ENCODE assay signal across 21 cellular contexts in genomic region chr20:3166338-3166912, GRCh38. TPM values are rescaled to one million over a fixed set of nuclear protein-coding genes. Genes with fewer than 3 reads are reported as not detected.
A peak's percentile ranks its signal among the peaks of the same experiment; 100 is the strongest.
DNase-seq lines count a peak whose midpoint lies in the region; ATAC-seq and TF ChIP-seq lines count a peak whose summit lies in the region.
"Had no signal": no experiment of that assay in that cellular context is flagged by ENCODE, and none has a peak within 500 bp of the region (broad histone marks: within the 10 kb centered on the region; RNA-seq: fewer than 3 reads in every experiment).

No MANE protein-coding gene starts in this region.

- no peak overlapping the region for H4K8ac ChIP-seq in mesendoderm (ENCODE audit: low read depth, low read length)

- H4K5ac ChIP-seq in mesendoderm (ENCODE audit: low read length), result no peak overlapping the region

- no peaks in the 10 kb centered on the region for H3K9me3 ChIP-seq in sigmoid colon
- H3K9me3 ChIP-seq: Caco-2 had no signal

- no peak overlapping the region for H2BK120ac ChIP-seq in mesendoderm (ENCODE audit: low read depth, low read length)

- no peak for TF ChIP-seq EP300 in sigmoid colon (IDR thresholded peaks at IDR 0.05)

- ATAC-seq in left lobe of liver, result no peak
- ATAC-seq: CD8-positive, alpha-beta T cell; GM23338; HCT116 had no signal

- peaks cover 18% of the 10 kb centered on the region; the same call in 1 of the 2 replicates for H3K27me3 ChIP-seq in H7 (ENCODE audit: control insufficient read depth, insufficient read depth, low read length)
- H3K27me3 ChIP-seq in sigmoid colon, result peaks cover 0 to 17% (median 0%) of the 10 kb centered on the region in 3 donors
- H3K27me3 ChIP-seq in mesendoderm (ENCODE audit: insufficient read depth, low read length, poor library complexity), result no peaks in the 10 kb centered on the region

- H2BK15ac ChIP-seq in mesendoderm (replicated peaks; ENCODE audit: low read depth), result no peak overlapping the region

- H3K9ac ChIP-seq in mesendoderm (ENCODE audit: low read length), result no peak overlapping the region

- H3K4me2 ChIP-seq in mesendoderm (ENCODE audit: low read length), result no peak overlapping the region

- no peak overlapping the region for H3K4ac ChIP-seq in mesendoderm (ENCODE audit: low read depth, low read length)

- in situ Hi-C loops in GM13976 (cut with MboI; ENCODE audit: low sequenced_read_pairs, unreplicated experiment), result no loop called here

- TF ChIP-seq POLR2A in sigmoid colon (IDR thresholded peaks at IDR 0.05), result no peak

- H3K36me3 ChIP-seq in H7 (replicated peaks; ENCODE audit: control insufficient read depth, insufficient read depth, low read length), result no peaks in the 10 kb centered on the region; the same call in 1 of the 2 replicates
- no peaks in the 10 kb centered on the region for H3K36me3 ChIP-seq in sigmoid colon
- no peaks in the 10 kb centered on the region for H3K36me3 ChIP-seq in mesendoderm (ENCODE audit: control insufficient read depth, insufficient read depth, low read length)

- TF ChIP-seq CTCF in GM13976 (IDR thresholded peaks at IDR 0.05; ENCODE audit: borderline replicate concordance, control extremely low read depth, extremely low read depth, insufficient read depth, missing control alignments) (no peak), sigmoid colon (IDR thresholded peaks at IDR 0.05) (no peak)

- no peak overlapping the region for H3K18ac ChIP-seq in mesendoderm (ENCODE audit: low read length)

- H3K79me1 ChIP-seq in mesendoderm (ENCODE audit: low read length), result no peaks in the 10 kb centered on the region

- DNase-seq in GM13976 (ENCODE audit: low spot score) (peak; percentile 24), H7 (peak; percentile 28), left lobe of liver (ENCODE audit: low spot score) (peak; percentile 43), sigmoid colon (peak; percentile 63), mesendoderm (no peak), ureter (ENCODE audit: low spot score) (no peak)
- no peak for DNase-seq in activated CD4-positive, alpha-beta T cell treated with anti-CD3 and anti-CD28 coated beads for 1 hour
- DNase-seq: Caco-2; CD8-positive, alpha-beta T cell; IMR-90; KG1; MM.1S; NCI-H2081; NCI-H2227 treated with DMSO at 0.1 percent for 48 hours; NCI-H526 treated with DMSO at 0.1 percent for 48 hours; RPMI8226; SHP77 treated with DMSO at 0.1 percent for 48 hours; SW 1271 had no signal

- H3K27ac ChIP-seq in sigmoid colon, result no peak overlapping the region
- H3K27ac ChIP-seq in mesendoderm (ENCODE audit: low read depth, low read length), result no peak overlapping the region
- H3K27ac ChIP-seq: C4-2B had no signal

- no peaks in the 10 kb centered on the region for H3K79me2 ChIP-seq in mesendoderm (ENCODE audit: control insufficient read depth, insufficient read depth, low read length)

- no peak overlapping the region for H3K23ac ChIP-seq in mesendoderm (ENCODE audit: low read length)

- no peak overlapping the region for H2AK5ac ChIP-seq in mesendoderm (ENCODE audit: low read length)

- H3K4me1 ChIP-seq in sigmoid colon (peaks cover 0 to 6% (median 0%) of the 10 kb centered on the region in 4 donors), mesendoderm (ENCODE audit: control insufficient read depth, low read depth, low read length) (peaks cover 3% of the 10 kb centered on the region)

- WGBS in sigmoid colon, 2 donors, result 93 to 94% methylated on average over 13 of the region's 13 CpGs
- no CpG with 5 or more reads among the region's 13 CpGs for WGBS in mesendoderm (ENCODE audit: extremely low coverage, insufficient coverage, low lambda C conversion rate)

- H2BK5ac ChIP-seq in mesendoderm (ENCODE audit: low read length), result no peak overlapping the region

- intact Hi-C loops in sigmoid colon (cut with DNase I), result no loop called here

- H3K56ac ChIP-seq in mesendoderm (ENCODE audit: low read length), result no peak overlapping the region

- H3K4me3 ChIP-seq in H7 (ENCODE audit: insufficient read depth, low read depth, low read length) (no peak overlapping the region), sigmoid colon (no peak overlapping the region), mesendoderm (ENCODE audit: low read length) (no peak overlapping the region)

RNA-seq across cellular contexts. Expression of gene FASTKD5, which starts 6.8 kb away (rescaled TPM):
- 20.4 and 22.0 TPM in 2 replicates for total RNA-seq in H7 (2014; rRNA removed; shearing (Covaris generic))
- total RNA-seq in left lobe of liver (9.3 TPM), sigmoid colon (10 to 100 TPM in 2 of 4 donors, 1 to 10 TPM in 2; 9.1 to 12.5 (median 10.3) TPM), ureter (12.9 TPM)
- polyA plus RNA-seq in sigmoid colon, result 10 to 100 TPM in 2 of 3 donors, 1 to 10 TPM in 1; 7.2 to 14.4 (median 11.3) TPM
- 16.2 TPM for polyA plus RNA-seq in mesendoderm (2013, experiment 1 of 2)
- polyA plus RNA-seq in mesendoderm (2013, experiment 2 of 2), result 16.3 TPM

RNA-seq across cellular contexts. Expression of gene UBOX5, which starts 6.8 kb away (rescaled TPM):
- total RNA-seq in H7 (2014; rRNA removed; shearing (Covaris generic)), result 6.4 and 6.9 TPM in 2 replicates
- 2.7 TPM for total RNA-seq in left lobe of liver
- total RNA-seq in sigmoid colon, result 1 to 10 TPM; 6.3 to 9.4 (median 7.5) TPM
- polyA plus RNA-seq in sigmoid colon, result 1 to 10 TPM; 3.0 to 5.0 (median 3.0) TPM
- 2.1 TPM for polyA plus RNA-seq in mesendoderm (2013, experiment 1 of 2)
- polyA plus RNA-seq in mesendoderm (2013, experiment 2 of 2), result 2.2 TPM
- 8.7 TPM for total RNA-seq in ureter

RNA-seq across cellular contexts. Expression of gene LZTS3, which starts 6.9 kb away (rescaled TPM):
- 10.2 and 11.0 TPM in 2 replicates for total RNA-seq in H7 (2014; rRNA removed; shearing (Covaris generic))
- 5.7 TPM for total RNA-seq in left lobe of liver
- 1 to 10 TPM; 5.4 to 9.4 (median 8.4) TPM for total RNA-seq in sigmoid colon
- 10 to 100 TPM in 1 of 3 donors, 1 to 10 TPM in 2; 2.4 to 10.5 (median 2.5) TPM for polyA plus RNA-seq in sigmoid colon
- polyA plus RNA-seq in mesendoderm (2013, experiment 1 of 2), result 10.5 TPM
- 11.0 TPM for polyA plus RNA-seq in mesendoderm (2013, experiment 2 of 2)
- 10.1 TPM for total RNA-seq in ureter

RNA-seq across cellular contexts. Expression of gene DDRGK1, which starts 38.1 kb away (rescaled TPM):
- total RNA-seq in H7 (2014; rRNA removed; shearing (Covaris generic)), result 38.5 and 46.5 TPM in 2 replicates
- total RNA-seq in left lobe of liver, result 71.0 TPM
- total RNA-seq in sigmoid colon, result 10 to 100 TPM; 56.0 to 86.1 (median 73.6) TPM
- polyA plus RNA-seq in sigmoid colon, result 10 to 100 TPM; 16.8 to 74.3 (median 19.9) TPM
- 38.1 TPM for polyA plus RNA-seq in mesendoderm (2013, experiment 1 of 2)
- 37.7 TPM for polyA plus RNA-seq in mesendoderm (2013, experiment 2 of 2)
- 62.9 TPM for total RNA-seq in ureter

RNA-seq across cellular contexts. Expression of gene ITPA, which starts 42.9 kb away (rescaled TPM):
- total RNA-seq in H7 (2014; rRNA removed; shearing (Covaris generic)), result 140 and 147 TPM in 2 replicates
- total RNA-seq in left lobe of liver, result 25.3 TPM
- 10 to 100 TPM; 17.1 to 31.7 (median 22.6) TPM for total RNA-seq in sigmoid colon
- polyA plus RNA-seq in sigmoid colon, result 10 to 100 TPM; 47.4 to 92.5 (median 47.9) TPM
- polyA plus RNA-seq in mesendoderm (2013, experiment 1 of 2), result 88.9 TPM
- polyA plus RNA-seq in mesendoderm (2013, experiment 2 of 2), result 89.3 TPM
- total RNA-seq in ureter, result 69.7 TPM

Comparison
In these comparisons a context has a peak if more than half of its experiments do, and no peak if none do; other contexts are left out.
1. DNase-seq: peak in GM13976 (single experiment), H7 (single experiment), left lobe of liver (single experiment) and sigmoid colon (single experiment); none in mesendoderm (single experiment), ureter (single experiment) and activated CD4-positive, alpha-beta T cell treated with anti-CD3 and anti-CD28 coated beads for 1 hour (single experiment).